8 cellular contexts compared by ENCODE assay signal in the genomic region with DNA sequence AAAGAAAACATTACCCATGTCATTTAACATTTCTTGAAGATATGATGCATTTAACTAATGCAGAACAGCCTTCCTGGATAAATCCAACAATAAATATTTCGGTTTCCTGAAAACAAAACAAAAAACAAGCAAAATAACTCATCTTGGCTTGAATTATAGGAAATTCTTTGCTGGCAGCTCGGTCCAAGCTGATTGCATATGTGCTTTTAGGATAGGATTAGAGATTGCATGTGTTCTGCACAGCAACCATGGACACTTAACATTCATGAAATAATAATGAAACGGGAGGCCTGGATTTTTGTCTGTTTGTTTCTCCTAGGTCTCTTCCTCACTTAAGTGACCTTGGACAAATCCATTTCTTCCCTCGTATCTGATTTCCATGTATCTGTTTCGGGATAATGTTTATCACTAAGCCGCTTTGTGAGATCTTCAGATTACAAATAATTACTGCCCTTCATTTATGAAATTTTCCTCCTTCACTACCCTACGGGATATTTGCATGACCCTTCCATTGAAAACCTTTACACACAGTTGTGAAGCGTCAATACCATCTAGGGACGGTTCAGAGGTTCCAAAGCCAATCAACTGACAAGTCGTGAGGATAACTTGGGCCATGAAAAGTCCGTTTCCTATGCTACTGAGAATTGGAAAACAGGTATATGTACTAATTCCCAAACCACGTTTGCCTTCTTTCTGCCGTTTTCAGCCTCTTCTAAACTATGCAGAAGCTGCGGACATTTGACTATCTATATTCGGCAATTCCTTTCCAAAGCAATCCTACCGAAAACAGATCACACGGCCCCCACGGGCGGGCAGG. TPM values are rescaled to one million over a fixed set of nuclear protein-coding genes. Genes with fewer than 3 reads are reported as not detected.
A peak's percentile ranks its signal among the peaks of the same experiment; 100 is the strongest.
DNase-seq lines count a peak whose midpoint lies in the region; ATAC-seq and TF ChIP-seq lines count a peak whose summit lies in the region.

No MANE protein-coding gene starts in this region.

- no peaks in the 10 kb centered on the region for H3K9me3 ChIP-seq in CD4-positive, alpha-beta T cell (ENCODE audit: control insufficient read depth, low read length)
- no peaks in the 10 kb centered on the region for H3K9me3 ChIP-seq in adipocyte (ENCODE audit: control insufficient read depth, low read length)
- no peaks in the 10 kb centered on the region for H3K9me3 ChIP-seq in testis

- peak overlapping the region; percentile 94 for H3K9ac ChIP-seq in adipocyte (ENCODE audit: low read length)

- TF ChIP-seq POLR2A in testis (IDR thresholded peaks at IDR 0.05), result no peak

- POLR2A ChIA-PET in CD4-positive, alpha-beta T cell (lab: Charles Lee), result interaction anchor here (1.2 to 6.7 kb wide), 25 partner anchors 9 to 878 kb away, joined by 3 to 750 read pairs (median 17); a partner anchor contains a TSS

- intact Hi-C loops in CD4-positive, alpha-beta T cell (cut with DNase I, micrococcal nuclease), result loop anchor here in 1 of 2 experiments (5.0 to 10.0 kb wide), 7 partner anchors 126 to 874 kb away; a partner anchor contains a TSS
- intact Hi-C loops in testis (cut with DNase I; ENCODE audit: low total_unique reads), result loop anchor here (5.0 kb wide), 2 partner anchors 51 to 59 kb away; no protein-coding TSS in a partner anchor

- no peak for ATAC-seq in CD4-positive, alpha-beta T cell (ENCODE audit: poor library complexity)
- no peak for ATAC-seq in GM21576 (IDR thresholded peaks at IDR 0.05; ENCODE audit: unreplicated experiment)
- no peak for ATAC-seq in HG03469 (IDR thresholded peaks at IDR 0.05; ENCODE audit: unreplicated experiment)

- TF ChIP-seq CTCF in CD4-positive, alpha-beta T cell (IDR thresholded peaks at IDR 0.05), result no peak
- TF ChIP-seq CTCF in testis (IDR thresholded peaks at IDR 0.05), result no peak

- no peak for DNase-seq in CD4-positive, alpha-beta T cell
- DNase-seq in adipocyte (ENCODE audit: low read depth) (peak; percentile 43), testis (no peak)
- no peak for DNase-seq in NK-92 treated with Interleukin-12 subunit alpha and Interleukin-12 subunit beta, amount 100 ng/mL, for 24 hours (lab: John Stamatoyannopoulos, UW)

- H3K36me3 ChIP-seq in adipocyte (ENCODE audit: control insufficient read depth, insufficient read depth, low read length, severe bottlenecking) (peaks cover 8% of the 10 kb centered on the region), testis (ENCODE audit: low read depth, missing control alignments) (no peaks in the 10 kb centered on the region)

- H3K36me3 Mint-ChIP-seq in CD4-positive, alpha-beta T cell (ENCODE audit: low read depth), result peaks cover 69% of the 10 kb centered on the region
- H3K36me3 Mint-ChIP-seq in IgD-negative memory B cell, result peaks cover 6% of the 10 kb centered on the region

- peaks cover 47% of the 10 kb centered on the region for H3K4me1 Mint-ChIP-seq in CD4-positive, alpha-beta T cell (ENCODE audit: low read depth)
- H3K4me1 Mint-ChIP-seq in IgD-negative memory B cell, result peaks cover 24 to 31% (median 27%) of the 10 kb centered on the region in 3 donors

- H3K4me3 ChIP-seq in adipocyte (ENCODE audit: low read length), result peak overlapping the region; percentile 91
- H3K4me3 ChIP-seq in testis, result peak overlapping the region; percentile 73 to 95

- CTCF ChIA-PET in CD4-positive, alpha-beta T cell (lab: Charles Lee), result interaction anchor here (0.9 kb wide), 1 partner anchor 73 kb away, joined by 3 read pairs; no protein-coding TSS in a partner anchor

- H3K4me3 Mint-ChIP-seq in CD4-positive, alpha-beta T cell, result peak overlapping the region; percentile 92
- peak overlapping the region; percentile 95 to 100 (median 95) for H3K4me3 Mint-ChIP-seq in IgD-negative memory B cell

- H3K27ac ChIP-seq in CD4-positive, alpha-beta T cell (ENCODE audit: low read depth, low read length), result peak overlapping the region; percentile 90
- peak overlapping the region; percentile 98 for H3K27ac ChIP-seq in layer of hippocampus (ENCODE audit: low read depth, low read length)
- peak overlapping the region; percentile 96 to 100 for H3K27ac ChIP-seq in testis

- H3K27me3 Mint-ChIP-seq in CD4-positive, alpha-beta T cell, result no peaks in the 10 kb centered on the region
- H3K27me3 Mint-ChIP-seq in IgD-negative memory B cell, result no peaks in the 10 kb centered on the region

- H3K9me3 Mint-ChIP-seq in CD4-positive, alpha-beta T cell, result no peaks in the 10 kb centered on the region
- H3K9me3 Mint-ChIP-seq in IgD-negative memory B cell, result no peaks in the 10 kb centered on the region

- H3K27ac Mint-ChIP-seq in CD4-positive, alpha-beta T cell, result peak overlapping the region; percentile 91
- peak overlapping the region; percentile 94 to 96 (median 95) for H3K27ac Mint-ChIP-seq in IgD-negative memory B cell

- WGBS in testis, 2 donors, result 4% methylated on average over 19 of the region's 19 CpGs

- H3K27me3 ChIP-seq in CD4-positive, alpha-beta T cell (ENCODE audit: control insufficient read depth, insufficient read depth, low read length), result no peaks in the 10 kb centered on the region
- H3K27me3 ChIP-seq in adipocyte (replicated peaks; ENCODE audit: control insufficient read depth, insufficient read depth, low read length) (no peaks in the 10 kb centered on the region), layer of hippocampus (ENCODE audit: control insufficient read depth, insufficient read depth, low read length) (no peaks in the 10 kb centered on the region), testis (no peaks in the 10 kb centered on the region)

- H3K4me1 ChIP-seq in adipocyte (ENCODE audit: control insufficient read depth, insufficient read depth, low read length), result peaks cover 19% of the 10 kb centered on the region
- peaks cover 13% of the 10 kb centered on the region for H3K4me1 ChIP-seq in testis

RNA-seq across cellular contexts. Expression of a gene that starts 1.3 kb away (rescaled TPM):
- total RNA-seq in CD4-positive, alpha-beta T cell, result 100 to 1,000 TPM; 372 to 380 TPM
- 1,011 TPM for polyA plus RNA-seq in IgD-negative memory B cell
- total RNA-seq in testis, result 100 to 1,000 TPM; 272 to 367 TPM
- polyA plus RNA-seq in testis (ENCODE audit: insufficient read depth, low read depth, low replicate concordance), result 439 TPM
